ENCODE assay signal across 11 cellular contexts in genomic region chr9:100087218-100087617, GRCh38. TPM values are rescaled to one million over a fixed set of nuclear protein-coding genes. Genes with fewer than 3 reads are reported as not detected.
A peak's percentile ranks its signal among the peaks of the same experiment; 100 is the strongest.
DNase-seq lines count a peak whose midpoint lies in the region; ATAC-seq and TF ChIP-seq lines count a peak whose summit lies in the region.
"Had no signal": no experiment of that assay in that cellular context is flagged by ENCODE, and none has a peak within 500 bp of the region (broad histone marks: within the 10 kb centered on the region; RNA-seq: fewer than 3 reads in every experiment).

No MANE protein-coding gene starts in this region.

- peak overlapping the region; percentile 54 for H3K27ac Mint-ChIP-seq in stimulated activated naive CD8-positive, alpha-beta T cell treated with anti-CD3 and anti-CD28 coated beads, Interleukin-15, Interleukin-2, amounts not matched to agents 100 ng/mL and 50 ng/mL, for 24 hours
- H3K27ac Mint-ChIP-seq in stimulated activated naive CD8-positive, alpha-beta T cell treated with anti-CD3 and anti-CD28 coated beads, Interleukin-15, amount 100 ng/mL, for 72 hours, result no peak overlapping the region

- H2AFZ ChIP-seq in SU-DHL-6 (ENCODE audit: low read depth, low read length, severe bottlenecking), result no peak overlapping the region

- H3K4me3 ChIP-seq in SU-DHL-6 (ENCODE audit: insufficient read depth, low read length, poor library complexity, severe bottlenecking) (peak overlapping the region; percentile 39), uterus (no peak overlapping the region)

- H3K4me1 Mint-ChIP-seq in stimulated activated naive CD8-positive, alpha-beta T cell treated with anti-CD3 and anti-CD28 coated beads, Interleukin-15, Interleukin-2, amounts not matched to agents 100 ng/mL and 50 ng/mL, for 24 hours (ENCODE audit: low read depth), result peaks cover 87% of the 10 kb centered on the region
- H3K4me1 Mint-ChIP-seq in stimulated activated naive CD8-positive, alpha-beta T cell treated with anti-CD3 and anti-CD28 coated beads, Interleukin-15, amount 100 ng/mL, for 72 hours, result peaks cover 71% of the 10 kb centered on the region

- peaks cover 62% of the 10 kb centered on the region for H3F3A ChIP-seq in SU-DHL-6 (ENCODE audit: insufficient read depth)

- DNase-seq in stimulated activated naive CD8-positive, alpha-beta T cell treated with anti-CD3 and anti-CD28 coated beads, Interleukin-15, amount 100 ng/mL, for 72 hours, result no peak
- peak; percentile 4 for DNase-seq in central memory CD4-positive, alpha-beta T cell
- DNase-seq in uterus, result no peak
- no peak for DNase-seq in globus pallidus (ENCODE audit: low spot score)
- DNase-seq in stimulated activated CD4-positive, alpha-beta T cell treated with anti-CD3 and anti-CD28 coated beads, Interleukin-2, amount 100 ng/mL, for 48 hours, result no peak
- DNase-seq in NCI-H187 treated with DMSO at 0.1 percent for 48 hours (lab: John Stamatoyannopoulos, UW), result no peak
- DNase-seq: KBM-7, NCI-H69 had no signal

- ATAC-seq in stimulated activated naive CD8-positive, alpha-beta T cell treated with anti-CD3 and anti-CD28 coated beads, Interleukin-15, amount 100 ng/mL, for 72 hours, result no peak
- ATAC-seq: activated naive CD4-positive, alpha-beta T cell treated with anti-CD3 and anti-CD28 coated beads, Interleukin-2, amount 50 U/mL, for 72 hours had no signal

- 0 out of 2 replicates have a peak, but pooled peaks cover 4% of the 10 kb centered on the region for H3K36me3 ChIP-seq in SU-DHL-6 (ENCODE audit: low read length)
- H3K36me3 ChIP-seq in uterus, result no peaks in the 10 kb centered on the region

- intact Hi-C loops in uterus (cut with DNase I; ENCODE audit: low total_unique reads), result no loop called here

- H3K4me2 ChIP-seq in SU-DHL-6 (ENCODE audit: low read depth, low read length, poor library complexity, severe bottlenecking), result peak overlapping the region; percentile 88

- peaks cover 92% of the 10 kb centered on the region for H3K79me2 ChIP-seq in SU-DHL-6 (ENCODE audit: insufficient read depth, low read length)

- H3K27ac ChIP-seq in SU-DHL-6 (ENCODE audit: low read depth, low read length) (peak overlapping the region; percentile 98), uterus (no peak overlapping the region)

- H4K20me1 ChIP-seq in SU-DHL-6 (ENCODE audit: low read depth, low read length), result 0 out of 2 replicates have a peak, but pooled peaks cover 4% of the 10 kb centered on the region

- H3K9me3 ChIP-seq in SU-DHL-6 (ENCODE audit: insufficient read depth, low read length), result no peaks in the 10 kb centered on the region
- no peaks in the 10 kb centered on the region for H3K9me3 ChIP-seq in uterus

- no peaks in the 10 kb centered on the region for H3K9me2 ChIP-seq in SU-DHL-6 (replicated peaks; ENCODE audit: insufficient read depth, low read length)

- TF ChIP-seq CTCF in SU-DHL-6 (IDR thresholded peaks at IDR 0.05; ENCODE audit: insufficient read depth, low read length, poor library complexity, severe bottlenecking) (no peak), uterus (IDR thresholded peaks at IDR 0.05) (no peak)

- H3K9me3 Mint-ChIP-seq in stimulated activated naive CD8-positive, alpha-beta T cell treated with anti-CD3 and anti-CD28 coated beads, Interleukin-15, Interleukin-2, amounts not matched to agents 100 ng/mL and 50 ng/mL, for 24 hours, result no peaks in the 10 kb centered on the region
- no peaks in the 10 kb centered on the region for H3K9me3 Mint-ChIP-seq in stimulated activated naive CD8-positive, alpha-beta T cell treated with anti-CD3 and anti-CD28 coated beads, Interleukin-15, amount 100 ng/mL, for 72 hours
- H3K9me3 Mint-ChIP-seq: activated naive CD4-positive, alpha-beta T cell treated with anti-CD3 and anti-CD28 coated beads, Interleukin-2, amount 50 U/mL, for 72 hours had no signal

- no peaks in the 10 kb centered on the region for H3K27me3 Mint-ChIP-seq in stimulated activated naive CD8-positive, alpha-beta T cell treated with anti-CD3 and anti-CD28 coated beads, Interleukin-15, Interleukin-2, amounts not matched to agents 100 ng/mL and 50 ng/mL, for 24 hours
- H3K27me3 Mint-ChIP-seq in stimulated activated naive CD8-positive, alpha-beta T cell treated with anti-CD3 and anti-CD28 coated beads, Interleukin-15, amount 100 ng/mL, for 72 hours, result no peaks in the 10 kb centered on the region

- peak overlapping the region; percentile 53 for H3K9ac ChIP-seq in SU-DHL-6 (ENCODE audit: low read length)

- H3K27me3 ChIP-seq in SU-DHL-6 (ENCODE audit: low read length) (no peaks in the 10 kb centered on the region), uterus (no peaks in the 10 kb centered on the region)

- no peaks in the 10 kb centered on the region for H3K4me1 ChIP-seq in uterus

- H3K36me3 Mint-ChIP-seq in stimulated activated naive CD8-positive, alpha-beta T cell treated with anti-CD3 and anti-CD28 coated beads, Interleukin-15, Interleukin-2, amounts not matched to agents 100 ng/mL and 50 ng/mL, for 24 hours (ENCODE audit: low read depth), result peaks cover 6% of the 10 kb centered on the region
- H3K36me3 Mint-ChIP-seq: activated naive CD4-positive, alpha-beta T cell treated with anti-CD3 and anti-CD28 coated beads, Interleukin-2, amount 50 U/mL, for 72 hours had no signal

- no peak for TF ChIP-seq POLR2A in uterus (IDR thresholded peaks at IDR 0.05)

- H3K4me3 Mint-ChIP-seq in stimulated activated naive CD8-positive, alpha-beta T cell treated with anti-CD3 and anti-CD28 coated beads, Interleukin-15, Interleukin-2, amounts not matched to agents 100 ng/mL and 50 ng/mL, for 24 hours, result peak overlapping the region; percentile 55
- H3K4me3 Mint-ChIP-seq in stimulated activated naive CD8-positive, alpha-beta T cell treated with anti-CD3 and anti-CD28 coated beads, Interleukin-15, amount 100 ng/mL, for 72 hours, result no peak overlapping the region

RNA-seq across cellular contexts. Expression of gene ERP44, which starts 11.6 kb away (rescaled TPM):
- total RNA-seq in uterus, result 10 to 100 TPM in 2 of 4 donors, 1 to 10 TPM in 2; 7.6 to 21.9 (median 12.6) TPM

RNA-seq across cellular contexts. Expression of gene INVS, which starts 11.8 kb away (rescaled TPM):
- total RNA-seq in uterus, result 10 to 100 TPM in 3 of 4 donors, 1 to 10 TPM in 1; 8.2 to 59.2 (median 26.0) TPM
